16 cellular contexts compared by ENCODE assay signal in genomic region chr20:36390719-36391415, GRCh38.
"Had no signal": no experiment of that assay in that cellular context is flagged by ENCODE, and none has a peak within 500 bp of the region (broad histone marks: within the 10 kb centered on the region; RNA-seq: fewer than 3 reads in every experiment).

No MANE protein-coding gene starts in this region.

- H3K36me3 ChIP-seq: transverse colon, vagina had no signal

- H3K4me1 Mint-ChIP-seq: activated T-helper 17 cell treated with anti-CD3 and anti-CD28 coated beads, Interleukin-2, amount 50 U/mL, for 72 hours; memory B cell; stimulated activated naive B cell treated with anti-CD40 and anti-IgM and Interleukin-4, amounts not matched to agents 10 μg/mL and 1 μg/mL and 100 μg/mL, for 72 hours; T-cell had no signal

- H3K27ac ChIP-seq: transverse colon, vagina had no signal

- FAIRE-seq: colon had no signal

- H3K4me3 Mint-ChIP-seq: activated naive CD4-positive, alpha-beta T cell treated with anti-CD3 and anti-CD28 coated beads for 36 hours; activated T-helper 17 cell treated with anti-CD3 and anti-CD28 coated beads, Interleukin-2, amount 50 U/mL, for 72 hours; memory B cell; nephron progenitor cell; stimulated activated naive B cell treated with anti-CD40 and anti-IgM and Interleukin-4, amounts not matched to agents 10 μg/mL and 1 μg/mL and 100 μg/mL, for 72 hours; T-cell had no signal

- H3K4me3 ChIP-seq: transverse colon, vagina had no signal

- H3K36me3 Mint-ChIP-seq: memory B cell; stimulated activated naive B cell treated with anti-CD40 and anti-IgM and Interleukin-4, amounts not matched to agents 10 μg/mL and 1 μg/mL and 100 μg/mL, for 72 hours; T-cell had no signal

- DNase-seq: activated CD4-positive, alpha-beta T cell treated with anti-CD3 and anti-CD28 coated beads, Interleukin-2, amount 50 U/mL, for 4 hours; activated CD4-positive, CD25-positive, alpha-beta regulatory T cell treated with anti-CD3 and anti-CD28 coated beads, Interleukin-2, amount 50 U/mL, for 72 hours; activated naive CD4-positive, alpha-beta T cell treated with anti-CD3 and anti-CD28 coated beads for 36 hours; activated T-cell treated with anti-CD3 and anti-CD28 coated beads for 4 hours; hippocampal formation; left ventricle myocardium superior; nephron progenitor cell; stimulated activated naive B cell treated with anti-CD40 and anti-IgM and Interleukin-4, amounts not matched to agents 10 μg/mL and 1 μg/mL and 100 μg/mL, for 72 hours; T-cell; T1000; transverse colon had no signal

- H3K4me1 ChIP-seq: transverse colon, vagina had no signal

- H3K27ac Mint-ChIP-seq: activated naive CD4-positive, alpha-beta T cell treated with anti-CD3 and anti-CD28 coated beads for 36 hours; activated T-helper 17 cell treated with anti-CD3 and anti-CD28 coated beads, Interleukin-2, amount 50 U/mL, for 72 hours; memory B cell; nephron progenitor cell; stimulated activated naive B cell treated with anti-CD40 and anti-IgM and Interleukin-4, amounts not matched to agents 10 μg/mL and 1 μg/mL and 100 μg/mL, for 72 hours; T-cell had no signal

- ATAC-seq: activated T-helper 17 cell treated with anti-CD3 and anti-CD28 coated beads, Interleukin-2, amount 50 U/mL, for 72 hours; esophagus mucosa; left ventricle myocardium superior; stimulated activated naive B cell treated with anti-CD40 and anti-IgM and Interleukin-4, amounts not matched to agents 10 μg/mL and 1 μg/mL and 100 μg/mL, for 72 hours; T-cell had no signal

- H3K27me3 ChIP-seq: transverse colon, vagina had no signal

- H3K9me3 Mint-ChIP-seq: activated naive CD4-positive, alpha-beta T cell treated with anti-CD3 and anti-CD28 coated beads for 36 hours; activated T-helper 17 cell treated with anti-CD3 and anti-CD28 coated beads, Interleukin-2, amount 50 U/mL, for 72 hours; memory B cell; nephron progenitor cell; T-cell had no signal

- H3K9me3 ChIP-seq: transverse colon, vagina had no signal
